Comparison of ENCODE assay signal across 18 cellular contexts in the genomic region with DNA sequence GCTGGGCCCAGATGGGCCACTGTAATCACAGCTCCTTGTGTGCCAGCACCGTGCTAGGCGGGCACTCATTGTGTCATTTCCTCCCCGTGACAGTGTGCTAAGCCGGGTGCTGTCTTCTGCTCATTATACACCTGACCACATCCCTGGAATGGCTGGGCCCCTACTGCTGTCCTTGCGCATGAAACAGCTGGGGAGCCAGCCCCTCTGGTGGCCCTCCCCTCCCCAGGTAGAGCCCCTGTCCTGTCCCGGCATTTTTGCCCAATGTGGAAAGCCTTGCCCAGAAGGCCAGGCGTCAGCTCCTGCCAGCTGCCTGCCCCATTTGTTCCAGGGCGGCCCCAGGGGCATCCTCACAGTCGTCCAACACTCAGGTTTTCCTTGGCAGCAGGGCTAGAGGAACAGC.
A peak's percentile ranks its signal among the peaks of the same experiment; 100 is the strongest.
DNase-seq lines count a peak whose midpoint lies in the region; ATAC-seq, FAIRE-seq and TF ChIP-seq lines count a peak whose summit lies in the region.
"Had no signal": no experiment of that assay in that cellular context is flagged by ENCODE, and none has a peak within 500 bp of the region (broad histone marks: within the 10 kb centered on the region; RNA-seq: fewer than 3 reads in every experiment).

No MANE protein-coding gene starts in this region.

- H3K36me3 ChIP-seq in left ventricle myocardium inferior (no peaks in the 10 kb centered on the region), kidney (ENCODE audit: control insufficient read depth in 1 of 2, insufficient read depth in 2 of 2, low read length in 2 of 2) (no peaks in the 10 kb centered on the region)
- H3K36me3 ChIP-seq: brain microvascular endothelial cell, right lobe of liver had no signal

- intact Hi-C loops in left cardiac atrium (cut with DNase I) (no loop called here), left ventricle myocardium inferior (cut with micrococcal nuclease) (no loop called here), kidney (cut with DNase I) (no loop called here)

- TF ChIP-seq CTCF in left ventricle myocardium inferior (IDR thresholded peaks at IDR 0.05; ENCODE audit: borderline replicate concordance), result no peak
- TF ChIP-seq CTCF in kidney (IDR thresholded peaks at IDR 0.05; ENCODE audit: borderline replicate concordance, extremely low read depth, insufficient read depth), result no peak

- no peak overlapping the region for H3K27ac ChIP-seq in left ventricle myocardium inferior (replicated peaks)
- H3K27ac ChIP-seq in kidney (ENCODE audit: low read depth in 2 of 2, low read length in 2 of 2), result no peak overlapping the region
- H3K27ac ChIP-seq: brain microvascular endothelial cell, right lobe of liver, SK-N-MC, testis had no signal

- peak in 1 of 2 donors; percentile 39 for ATAC-seq in left cardiac atrium
- no peak for ATAC-seq in GM19324 (IDR thresholded peaks at IDR 0.05; ENCODE audit: low FRiP score, unreplicated experiment)
- no peak for ATAC-seq in GM21390 (IDR thresholded peaks at IDR 0.05; ENCODE audit: unreplicated experiment)
- ATAC-seq: PC-3 had no signal

- H3K4me1 ChIP-seq in left ventricle myocardium inferior (no peaks in the 10 kb centered on the region), kidney (ENCODE audit: control insufficient read depth in 1 of 2, insufficient read depth in 1 of 2, low read depth in 1 of 2, low read length in 2 of 2) (no peaks in the 10 kb centered on the region)
- H3K4me1 ChIP-seq: right lobe of liver, testis had no signal

- FAIRE-seq in kidney (lab: Jason Lieb, UNC), result no peak
- FAIRE-seq: TTC549 had no signal

- peaks cover 90% of the 10 kb centered on the region for H3K27me3 ChIP-seq in left ventricle myocardium inferior (ENCODE audit: low read depth)
- H3K27me3 ChIP-seq: right lobe of liver, testis had no signal

- DNase-seq in left cardiac atrium (peak; percentile 7), left ventricle myocardium inferior (no peak), NCI-H69 (lab: John Stamatoyannopoulos, UW) (peak; percentile 26), kidney (peak; percentile 60), NCI-H2107 treated with DMSO at 0.1 percent for 48 hours (lab: John Stamatoyannopoulos, UW; ENCODE audit: unreplicated experiment) (no peak)
- DNase-seq: activated CD8-positive, alpha-beta memory T cell treated with anti-CD3 and anti-CD28 coated beads for 24 hours; brain microvascular endothelial cell; IMR-90; midbrain; NCI-H1930; NCI-H524; PC-3; testis had no signal

- no peaks in the 10 kb centered on the region for H3K9me3 ChIP-seq in left ventricle myocardium inferior (replicated peaks)
- no peaks in the 10 kb centered on the region for H3K9me3 ChIP-seq in kidney (ENCODE audit: control insufficient read depth in 1 of 2, low read length in 2 of 2)
- H3K9me3 ChIP-seq: right lobe of liver, testis had no signal

- no peak overlapping the region for H3K9ac ChIP-seq in kidney (ENCODE audit: low read length in 2 of 2)

- H3K4me3 ChIP-seq in left ventricle myocardium inferior (no peak overlapping the region), kidney (ENCODE audit: low read length in 2 of 2) (no peak overlapping the region)
- H3K4me3 ChIP-seq: right lobe of liver, SK-N-MC, testis had no signal

Comparison
In these comparisons a context has a peak if more than half of its experiments do, and no peak if none do; other contexts are left out.
1. DNase-seq: peak in left cardiac atrium (single experiment), NCI-H69 (single experiment) and kidney (single experiment); none in left ventricle myocardium inferior (single experiment) and NCI-H2107 treated with DMSO at 0.1 percent for 48 hours (single experiment).